ENCODE assay signal across 1 cellular context in genomic region chr1:178541829-178542553, GRCh38.
TF ChIP-seq lines count a peak whose summit lies in the region.

No MANE protein-coding gene starts in this region.

TF ChIP-seq in HepG2, 621 proteins besides CTCF, POLR2A, EP300 and RAD21 (continued from another document and continues in another):
- TF ChIP-seq CSRNP1 (CRISPR knock-in tag; IDR thresholded peaks at IDR 0.05) (no peak), ZNF292 (CRISPR knock-in tag; IDR thresholded peaks at IDR 0.05; ENCODE audit: borderline replicate concordance, low read depth) (peak; percentile 82; the same call in 1 of the 2 replicates), ZC3H13 (CRISPR knock-in tag; IDR thresholded peaks at IDR 0.05) (peak; percentile 43; the same call in 1 of the 2 replicates), ZNF766 (CRISPR knock-in tag; IDR thresholded peaks at IDR 0.05; ENCODE audit: borderline replicate concordance) (peak; percentile 72; the same call in 1 of the 2 replicates), CERS6 (CRISPR knock-in tag; IDR thresholded peaks at IDR 0.05) (no peak), ZFP36L2 (CRISPR knock-in tag; IDR thresholded peaks at IDR 0.05) (no peak), MEIS2 (CRISPR knock-in tag; IDR thresholded peaks at IDR 0.05) (peak; percentile 51), TOE1 (CRISPR knock-in tag; IDR thresholded peaks at IDR 0.05) (no peak), ZNF30 (CRISPR knock-in tag; IDR thresholded peaks at IDR 0.05) (no peak), RBM22 (optimal IDR thresholded peaks at IDR 0.05; ENCODE audit: low read length) (no peak), PBX3 (CRISPR knock-in tag; IDR thresholded peaks at IDR 0.05; ENCODE audit: borderline replicate concordance) (no peak), POLR2G (IDR thresholded peaks at IDR 0.05; ENCODE audit: low read depth, low read length) (peak; percentile 87), ZNF451 (CRISPR knock-in tag; IDR thresholded peaks at IDR 0.05) (0 out of 2 replicates have a peak, but pooled peaks have one; percentile 29), ZKSCAN5 (CRISPR knock-in tag; IDR thresholded peaks at IDR 0.05) (no peak), ZBTB8A (CRISPR knock-in tag; IDR thresholded peaks at IDR 0.05; ENCODE audit: borderline replicate concordance, low read depth) (no peak), RBFOX2 (IDR thresholded peaks at IDR 0.05; ENCODE audit: low read depth, low read length) (no peak; the same call in 1 of the 2 replicates), ZSCAN12 (CRISPR knock-in tag; IDR thresholded peaks at IDR 0.05) (0 out of 2 replicates have a peak, but pooled peaks have one; percentile 24), ZNF639 (CRISPR knock-in tag; conservative IDR thresholded peaks at IDR 0.05) (no peak; the same call in 1 of the 2 replicates), ZNF800 (CRISPR knock-in tag; IDR thresholded peaks at IDR 0.05) (peak; percentile 74; the same call in 1 of the 2 replicates), ZNF782 (CRISPR knock-in tag; IDR thresholded peaks at IDR 0.05; ENCODE audit: borderline replicate concordance) (no peak; the same call in 1 of the 2 replicates), SRSF1 (optimal IDR thresholded peaks at IDR 0.05; ENCODE audit: low read depth, low read length) (no peak), SP4 (CRISPR knock-in tag; IDR thresholded peaks at IDR 0.05) (peak; percentile 56; the same call in 1 of the 2 replicates), ARID4A (CRISPR knock-in tag; IDR thresholded peaks at IDR 0.05; ENCODE audit: borderline replicate concordance) (peak; percentile 77), KDM4B (CRISPR knock-in tag; IDR thresholded peaks at IDR 0.05) (peak; percentile 75; the same call in 1 of the 2 replicates), PHF20 (CRISPR knock-in tag; IDR thresholded peaks at IDR 0.05) (peak; percentile 77; the same call in 1 of the 2 replicates), PCBP2 (optimal IDR thresholded peaks at IDR 0.05; ENCODE audit: low read depth, low read length, poor library complexity, severe bottlenecking) (no peak), ZNF362 (CRISPR knock-in tag; IDR thresholded peaks at IDR 0.05; ENCODE audit: borderline replicate concordance) (no peak), ZSCAN9 (CRISPR knock-in tag; IDR thresholded peaks at IDR 0.05; ENCODE audit: borderline replicate concordance) (0 out of 2 replicates have a peak, but pooled peaks have one; percentile 42), KDM6A (CRISPR knock-in tag; IDR thresholded peaks at IDR 0.05; ENCODE audit: low read depth) (peak; percentile 72), ZBTB25 (CRISPR knock-in tag; IDR thresholded peaks at IDR 0.05) (peak; percentile 57; the same call in 1 of the 2 replicates), ATF3 (CRISPR knock-in tag; IDR thresholded peaks at IDR 0.05) (no peak), HDAC1 (CRISPR knock-in tag; IDR thresholded peaks at IDR 0.05) (no peak; the same call in 1 of the 2 replicates), ZNF10 (CRISPR knock-in tag; IDR thresholded peaks at IDR 0.05; ENCODE audit: borderline replicate concordance, low read depth) (no peak), KIAA2018 (CRISPR knock-in tag; IDR thresholded peaks at IDR 0.05; ENCODE audit: borderline replicate concordance) (no peak)
